Comparison of ENCODE assay signal across 18 cellular contexts in the genomic region with DNA sequence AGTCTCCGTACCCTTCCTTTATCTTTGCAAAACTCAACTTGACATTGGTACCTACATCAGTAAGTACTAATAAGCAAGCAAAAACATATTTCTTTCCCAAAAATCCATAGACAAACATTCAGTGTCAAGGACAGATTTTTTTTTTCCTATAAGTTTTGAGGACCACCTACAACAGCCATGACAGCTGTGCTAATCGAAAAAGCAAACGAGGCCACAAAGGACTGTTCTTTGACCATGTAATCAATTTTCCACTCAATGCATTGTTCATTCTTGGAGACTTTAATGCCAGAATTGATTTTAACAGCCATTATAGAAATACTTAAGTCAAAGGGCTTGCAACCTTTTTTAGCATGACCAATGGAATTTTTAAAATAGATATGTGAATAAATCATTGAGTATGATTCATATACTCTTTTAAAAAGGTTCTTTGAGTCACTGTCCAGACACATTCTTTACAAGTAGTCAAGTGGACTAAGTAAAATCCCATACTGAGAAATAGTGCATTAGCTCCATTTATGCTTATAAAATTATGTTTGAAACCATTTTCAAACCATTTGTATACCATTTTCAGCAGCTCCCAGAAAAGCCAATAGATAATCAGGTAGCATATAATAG.
A peak's percentile ranks its signal among the peaks of the same experiment; 100 is the strongest.
DNase-seq lines count a peak whose midpoint lies in the region; ATAC-seq and TF ChIP-seq lines count a peak whose summit lies in the region.
"Had no signal": no experiment of that assay in that cellular context is flagged by ENCODE, and none has a peak within 500 bp of the region (broad histone marks: within the 10 kb centered on the region; RNA-seq: fewer than 3 reads in every experiment).

No MANE protein-coding gene starts in this region.

- H3K9me3 ChIP-seq in RWPE2 (ENCODE audit: severe bottlenecking) = no peaks in the 10 kb centered on the region
- H3K9me3 ChIP-seq: BE2C had no signal

- POLR2A ChIA-PET in RWPE1 (lab: Yijun Ruan, JAX; ENCODE audit: low non-redundant PET) = no interaction called here

- peak; percentile 67; the same call in 2 of the 3 replicates for ATAC-seq in RWPE2 (ENCODE audit: low read depth)
- ATAC-seq: GM12878 had no signal

- no peaks in the 10 kb centered on the region for H3K36me3 ChIP-seq in RWPE2 (ENCODE audit: low read depth)
- H3K36me3 ChIP-seq: BE2C had no signal

- H3K4me3 ChIP-seq in RWPE2 (ENCODE audit: severe bottlenecking) = no peak overlapping the region
- H3K4me3 ChIP-seq in epithelial cell of esophagus (ENCODE audit: low read length) = no peak overlapping the region
- H3K4me3 ChIP-seq: GM12878 had no signal

- CTCF ChIA-PET in RWPE1 (lab: Yijun Ruan, JAX) = interaction anchor here (0.6 to 0.7 kb wide), 3 partner anchors 50 to 1492 kb away, joined by 3 to 4 read pairs (median 3); no protein-coding TSS in a partner anchor

- no peak for TF ChIP-seq CTCF in RWPE2 (IDR thresholded peaks at IDR 0.05; ENCODE audit: poor library complexity, severe bottlenecking)
- TF ChIP-seq CTCF in epithelial cell of esophagus (IDR thresholded peaks at IDR 0.05; ENCODE audit: insufficient read depth, low read depth, low read length, missing control alignments) = no peak
- TF ChIP-seq CTCF in GM10266 (IDR thresholded peaks at IDR 0.05; ENCODE audit: control insufficient read depth, insufficient read depth, low read depth, missing control alignments) = no peak
- no peak for TF ChIP-seq CTCF in RWPE1 (conservative IDR thresholded peaks at IDR 0.05; ENCODE audit: low read depth)

- H3K27me3 ChIP-seq in RWPE2 (ENCODE audit: insufficient read depth, poor library complexity, severe bottlenecking) = no peaks in the 10 kb centered on the region
- H3K27me3 ChIP-seq: BE2C had no signal

- peaks cover 9% of the 10 kb centered on the region for H3K4me1 ChIP-seq in RWPE2 (ENCODE audit: insufficient read depth, poor library complexity, severe bottlenecking)
- H3K4me1 ChIP-seq: BE2C had no signal

- DNase-seq in HPDE6-E6E7 (ENCODE audit: extremely low spot score) (peak; percentile 3), RWPE2 (ENCODE audit: low spot score) (no peak), epithelial cell of esophagus (ENCODE audit: low read depth) (peak; percentile 46), retina (peak; percentile 9), OCI-M1 (lab: John Stamatoyannopoulos, UW) (no peak), GM10266 (ENCODE audit: extremely low spot score) (no peak), RWPE1 (ENCODE audit: low spot score) (no peak)
- DNase-seq: BE2C, DMS53, H7, KBM-7, MV-4-11, NCI-H1105 treated with DMSO at 0.1 percent for 48 hours, NCI-H2081, NCI-H2171, NCI-H526 had no signal

- H3K27ac ChIP-seq in RWPE2 (ENCODE audit: poor library complexity, severe bottlenecking) = no peak overlapping the region
- H3K27ac ChIP-seq in RWPE1 = no peak overlapping the region
- H3K27ac ChIP-seq: HL-60 had no signal

Comparison
In these comparisons a context has a peak if more than half of its experiments do, and no peak if none do; other contexts are left out.
1. DNase-seq: peak in HPDE6-E6E7 (single experiment), epithelial cell of esophagus (single experiment) and retina (single experiment); none in RWPE2 (single experiment), OCI-M1 (single experiment), GM10266 (single experiment) and RWPE1 (single experiment).